In genomic region chr12:65878540-65878939, GRCh38 we compare ENCODE assay signal across 14 cellular contexts. TPM values are rescaled to one million over a fixed set of nuclear protein-coding genes. Genes with fewer than 3 reads are reported as not detected.
DNase-seq lines count a peak whose midpoint lies in the region; ATAC-seq, FAIRE-seq and TF ChIP-seq lines count a peak whose summit lies in the region.
"Had no signal": no experiment of that assay in that cellular context is flagged by ENCODE, and none has a peak within 500 bp of the region (broad histone marks: within the 10 kb centered on the region; RNA-seq: fewer than 3 reads in every experiment).

No MANE protein-coding gene starts in this region.

- no peak for TF ChIP-seq POLR2A in H1 (IDR thresholded peaks at IDR 0.05; ENCODE audit: control extremely low read depth in 1 of 2, low read depth in 2 of 2, low read length in 2 of 2)

- H3K4me3 Mint-ChIP-seq in Caco-2 (ENCODE audit: unreplicated experiment) (peak overlapping the region; percentile 42), nephron progenitor cell (peak overlapping the region; percentile 4)
- no peak overlapping the region for H3K4me3 Mint-ChIP-seq in activated CD4-positive, alpha-beta memory T cell treated with anti-CD3 and anti-CD28 coated beads for 36 hours
- H3K4me3 Mint-ChIP-seq in activated CD4-positive, alpha-beta T cell treated with anti-CD3 and anti-CD28 coated beads for 36 hours: no peak overlapping the region

- no peak overlapping the region for H4K91ac ChIP-seq in H1 (replicated peaks; ENCODE audit: insufficient read length, low read length)

- H2BK120ac ChIP-seq in H1 (replicated peaks; ENCODE audit: low read depth, low read length): no peak overlapping the region

- FAIRE-seq in H1 (lab: Jason Lieb, UNC): no peak
- FAIRE-seq: endometrium had no signal

- H3K36me3 Mint-ChIP-seq in Caco-2 (ENCODE audit: insufficient read depth, unreplicated experiment): peaks cover 8% of the 10 kb centered on the region
- peaks cover 55% of the 10 kb centered on the region for H3K36me3 Mint-ChIP-seq in nephron progenitor cell (ENCODE audit: low read depth)
- H3K36me3 Mint-ChIP-seq in activated CD4-positive, alpha-beta memory T cell treated with anti-CD3 and anti-CD28 coated beads for 36 hours: no peaks in the 10 kb centered on the region
- H3K36me3 Mint-ChIP-seq in activated CD4-positive, alpha-beta T cell treated with anti-CD3 and anti-CD28 coated beads for 36 hours (ENCODE audit: low read depth): no peaks in the 10 kb centered on the region

- no peak overlapping the region for H3K23ac ChIP-seq in H1 (ENCODE audit: insufficient read length)

- H4K8ac ChIP-seq in H1 (ENCODE audit: extremely low read depth, insufficient read depth, low read length): no peak overlapping the region

- no peak overlapping the region for H3K4me2 ChIP-seq in H1 (ENCODE audit: insufficient read depth in 1 of 2, low read depth in 2 of 2, low read length in 2 of 2)
- H3K4me2 ChIP-seq: KMS-11 had no signal

- H3K79me2 ChIP-seq in H1 (ENCODE audit: control insufficient read depth in 1 of 2, insufficient read depth in 2 of 2, low read length in 2 of 2): peaks cover 0 to 8% of the 10 kb centered on the region in 2 experiments; a peak in 2 of 4 replicates

- H3K14ac ChIP-seq in H1 (ENCODE audit: insufficient read length): no peak overlapping the region

- H3K79me1 ChIP-seq in H1 (ENCODE audit: low read depth, low read length): 0 out of 2 replicates have a peak, but pooled peaks cover 4% of the 10 kb centered on the region

- H2BK15ac ChIP-seq in H1 (ENCODE audit: low read length): no peak overlapping the region

- no peak overlapping the region for H4K5ac ChIP-seq in H1 (ENCODE audit: insufficient read length, low read depth, low read length)

- no peak overlapping the region for H2BK5ac ChIP-seq in H1 (ENCODE audit: low read depth, low read length)

- TF ChIP-seq EP300 in H1 (IDR thresholded peaks at IDR 0.05; ENCODE audit: borderline replicate concordance in 1 of 2, low read depth in 2 of 2, low read length in 2 of 2): no peak

- no peaks in the 10 kb centered on the region for H3K36me3 ChIP-seq in Caco-2 (ENCODE audit: control insufficient read depth, insufficient read depth, low read length)
- H3K36me3 ChIP-seq in H1 (ENCODE audit: control insufficient read depth in 2 of 4, insufficient read depth in 4 of 4, low read length in 3 of 4): no peaks in the 10 kb centered on the region; a peak in 1 of 8 replicates

- 85% methylated on average over 2 of the region's 2 CpGs; no CpG with 5 or more reads in 1 of the 2 experiments for WGBS in H1 (ENCODE audit: extremely low coverage in 1 of 2, insufficient coverage in 1 of 2, insufficient read length in 1 of 2, insufficient replicate concordance in 2 of 2, low coverage in 1 of 2, low lambda C conversion rate in 2 of 2, missing lambda C conversion rate in 1 of 2), 2 experiments

- BruUV-seq in Caco-2 (replicated peaks; lab: Mats Ljungman, UMichigan): no TSS peak

- TF ChIP-seq CTCF in Caco-2 (IDR thresholded peaks at IDR 0.05; ENCODE audit: insufficient read depth in 1 of 2, low read depth in 1 of 2, low read length in 1 of 2, severe bottlenecking in 1 of 2, unreplicated experiment in 1 of 2) (peak; percentile 31 to 62), H1 (IDR thresholded peaks at IDR 0.05; ENCODE audit: control extremely low read depth in 1 of 3, insufficient read depth in 1 of 3, low read depth in 1 of 3, low read length in 3 of 3) (peak in 2 of 3 experiments; percentile 38 to 46; a peak in 3 of 4 replicates), nephron progenitor cell (IDR thresholded peaks at IDR 0.05) (no peak)

- H3K9ac ChIP-seq in H1 (replicated peaks in 1 of 4; ENCODE audit: extremely low read depth in 1 of 4, low read depth in 3 of 4, low read length in 3 of 4): no peak overlapping the region
- H3K9ac ChIP-seq: KMS-11 had no signal

- no peak overlapping the region for H2BK12ac ChIP-seq in H1 (ENCODE audit: low read depth, low read length)

- peak; percentile 63 to 81 for TF ChIP-seq RAD21 in H1 (IDR thresholded peaks at IDR 0.05 in 1 of 2, conservative IDR thresholded peaks at IDR 0.05 in 1 of 2; ENCODE audit: low read depth in 2 of 2, low read length in 2 of 2)

- H3K18ac ChIP-seq in H1 (ENCODE audit: extremely low read depth, low read length): no peak overlapping the region

- H3K9me3 Mint-ChIP-seq in Caco-2 (ENCODE audit: unreplicated experiment): no peaks in the 10 kb centered on the region
- no peaks in the 10 kb centered on the region for H3K9me3 Mint-ChIP-seq in nephron progenitor cell
- no peaks in the 10 kb centered on the region for H3K9me3 Mint-ChIP-seq in activated CD4-positive, alpha-beta memory T cell treated with anti-CD3 and anti-CD28 coated beads for 36 hours
- no peaks in the 10 kb centered on the region for H3K9me3 Mint-ChIP-seq in activated CD4-positive, alpha-beta T cell treated with anti-CD3 and anti-CD28 coated beads for 36 hours (ENCODE audit: low read depth)

- H3K9me3 ChIP-seq in Caco-2 (no peaks in the 10 kb centered on the region), H1 (ENCODE audit: insufficient read depth in 2 of 2, low read depth in 1 of 2, low read length in 1 of 2) (no peaks in the 10 kb centered on the region)

- H2BK20ac ChIP-seq in H1 (ENCODE audit: low read length): no peak overlapping the region

- peak overlapping the region; percentile 69 for H3K27ac Mint-ChIP-seq in Caco-2 (ENCODE audit: unreplicated experiment)
- H3K27ac Mint-ChIP-seq in nephron progenitor cell: peak overlapping the region; percentile 54
- no peak overlapping the region for H3K27ac Mint-ChIP-seq in activated CD4-positive, alpha-beta memory T cell treated with anti-CD3 and anti-CD28 coated beads for 36 hours
- no peak overlapping the region for H3K27ac Mint-ChIP-seq in activated CD4-positive, alpha-beta T cell treated with anti-CD3 and anti-CD28 coated beads for 36 hours

- H3K27me3 Mint-ChIP-seq in Caco-2 (ENCODE audit: insufficient read depth, unreplicated experiment): no peaks in the 10 kb centered on the region
- no peaks in the 10 kb centered on the region for H3K27me3 Mint-ChIP-seq in nephron progenitor cell (ENCODE audit: low read depth, poor library complexity)
- peaks cover 33% of the 10 kb centered on the region for H3K27me3 Mint-ChIP-seq in activated CD4-positive, alpha-beta memory T cell treated with anti-CD3 and anti-CD28 coated beads for 36 hours
- peaks cover 39% of the 10 kb centered on the region for H3K27me3 Mint-ChIP-seq in activated CD4-positive, alpha-beta T cell treated with anti-CD3 and anti-CD28 coated beads for 36 hours

- H2AK5ac ChIP-seq in H1 (ENCODE audit: low read depth, low read length): no peak overlapping the region

- CTCF ChIA-PET in Caco-2 (lab: Charles Lee) (interaction anchor here (1.6 to 2.2 kb wide), 2 partner anchors 276 to 322 kb away, joined by 4 to 7 read pairs; no protein-coding TSS in a partner anchor), H1 (lab: Charles Lee; ENCODE audit: partially characterized antibody) (interaction anchor here (0.5 to 2.5 kb wide), 13 partner anchors 11 to 579 kb away, joined by 3 to 9 read pairs (median 3); no protein-coding TSS in a partner anchor)
- CTCF ChIA-PET in activated CD4-positive, alpha-beta memory T cell treated with anti-CD3 and anti-CD28 coated beads for 36 hours (lab: Charles Lee): no interaction called here
- CTCF ChIA-PET in activated CD4-positive, alpha-beta T cell treated with anti-CD3 and anti-CD28 coated beads for 36 hours (lab: Charles Lee): interaction anchor here (1.3 kb wide), 1 partner anchor 276 kb away, joined by 3 read pairs; no protein-coding TSS in a partner anchor

- H3K27me3 ChIP-seq in Caco-2 (replicated peaks; ENCODE audit: control insufficient read depth, insufficient read depth, low read length) (no peaks in the 10 kb centered on the region), H1 (replicated peaks in 1 of 4; ENCODE audit: control insufficient read depth in 3 of 4, extremely low read depth in 1 of 4, insufficient read depth in 3 of 4, low read length in 3 of 4) (no peaks in the 10 kb centered on the region)

- no peak overlapping the region for H3K4ac ChIP-seq in H1 (replicated peaks; ENCODE audit: insufficient read length, low read depth, low read length)

- no peak overlapping the region for H3K27ac ChIP-seq in H1 (ENCODE audit: low read depth, low read length)
- H3K27ac ChIP-seq: KMS-11 had no signal

- H3K4me1 ChIP-seq in Caco-2: peaks cover 51% of the 10 kb centered on the region
- H3K4me1 ChIP-seq in H1 (replicated peaks in 1 of 4; ENCODE audit: control insufficient read depth in 3 of 4, insufficient read depth in 4 of 4, low read length in 3 of 4): peaks cover 3 to 29% (median 10%) of the 10 kb centered on the region in 4 experiments; a peak in 6 of 7 replicates

- no peak overlapping the region for H2AFZ ChIP-seq in H1 (ENCODE audit: low read length)

- H4K20me1 ChIP-seq in H1 (replicated peaks in 1 of 2; ENCODE audit: control insufficient read depth in 1 of 2, insufficient read depth in 2 of 2, low read length in 2 of 2): peaks cover 0 to 3% of the 10 kb centered on the region in 2 experiments

- no peak for ATAC-seq in GM21529 (IDR thresholded peaks at IDR 0.05; ENCODE audit: unreplicated experiment)
- no peak for ATAC-seq in activated CD4-positive, alpha-beta T cell treated with anti-CD3 and anti-CD28 coated beads for 36 hours
- ATAC-seq: left ventricle myocardium superior had no signal

- H3K4me3 ChIP-seq in Caco-2 (ENCODE audit: low read depth, low read length): no peak overlapping the region
- no peak overlapping the region for H3K4me3 ChIP-seq in H1 (ENCODE audit: extremely low read depth in 1 of 4, insufficient read depth in 2 of 4, low read depth in 3 of 4, low read length in 4 of 4)

- no peaks in the 10 kb centered on the region for H3K23me2 ChIP-seq in H1 (ENCODE audit: low read depth, low read length)

- DNase-seq in Caco-2: peak; percentile 73 to 77
- DNase-seq in M059J (ENCODE audit: low read depth): peak; percentile 86
- no peak for DNase-seq in H1 (ENCODE audit: low read depth in 1 of 2, low spot score in 2 of 2)
- DNase-seq in nephron progenitor cell: no peak
- no peak for DNase-seq in NCI-H1105 treated with DMSO at 0.1 percent for 48 hours (lab: John Stamatoyannopoulos, UW)
- no peak for DNase-seq in activated CD4-positive, alpha-beta memory T cell treated with anti-CD3 and anti-CD28 coated beads for 36 hours
- no peak for DNase-seq in activated CD4-positive, alpha-beta T cell treated with anti-CD3 and anti-CD28 coated beads for 36 hours
- DNase-seq: activated naive CD4-positive, alpha-beta T cell; GF-D8; left ventricle myocardium superior had no signal

- H3K4me1 Mint-ChIP-seq in Caco-2 (ENCODE audit: low read depth, unreplicated experiment) (peaks cover 34% of the 10 kb centered on the region), nephron progenitor cell (peaks cover 83% of the 10 kb centered on the region)
- H3K4me1 Mint-ChIP-seq in activated CD4-positive, alpha-beta memory T cell treated with anti-CD3 and anti-CD28 coated beads for 36 hours (ENCODE audit: low read depth): peaks cover 4% of the 10 kb centered on the region
- H3K4me1 Mint-ChIP-seq in activated CD4-positive, alpha-beta T cell treated with anti-CD3 and anti-CD28 coated beads for 36 hours: no peaks in the 10 kb centered on the region

- no peak overlapping the region for H3K56ac ChIP-seq in H1 (replicated peaks; ENCODE audit: insufficient read length, low read depth, low read length)

- intact Hi-C loops in Caco-2 (cut with micrococcal nuclease; ENCODE audit: unreplicated experiment): loop anchor here (1.0 to 10.0 kb wide), 8 partner anchors 105 to 988 kb away; no protein-coding TSS in a partner anchor
- intact Hi-C loops in activated CD4-positive, alpha-beta memory T cell treated with anti-CD3 and anti-CD28 coated beads for 36 hours (cut with micrococcal nuclease): no loop called here
- intact Hi-C loops in activated CD4-positive, alpha-beta T cell treated with anti-CD3 and anti-CD28 coated beads for 36 hours (cut with DNase I, micrococcal nuclease): no loop called here

- POLR2A ChIA-PET in Caco-2 (lab: Charles Lee) (no interaction called here), H1 (lab: Charles Lee; ENCODE audit: partially characterized antibody) (interaction anchor here (1.0 kb wide), 2 partner anchors 8 to 14 kb away, joined by 3 to 4 read pairs; no protein-coding TSS in a partner anchor)
- POLR2A ChIA-PET in activated CD4-positive, alpha-beta memory T cell treated with anti-CD3 and anti-CD28 coated beads for 36 hours (lab: Charles Lee): no interaction called here
- POLR2A ChIA-PET in activated CD4-positive, alpha-beta T cell treated with anti-CD3 and anti-CD28 coated beads for 36 hours (lab: Charles Lee): no interaction called here

RNA-seq across cellular contexts. Expression of gene HMGA2, which starts 54.3 kb away (rescaled TPM):
- total RNA-seq in Caco-2 (2022): 36.7 and 38.8 TPM in 2 replicates
- 7.3 and 8.2 TPM in 2 replicates for total RNA-seq in M059J (2014; rRNA removed; shearing (Covaris generic))
- 103 and 104 TPM in 2 replicates for total RNA-seq in H1 (2021; fragmentation: NEBNext Ultra II Directional; extraction: Animal tissue kit (Norgen Biotek cat#: 25700))
- polyA plus RNA-seq in H1 (2011; rRNA removed): 46.0 and 50.7 TPM in 2 replicates
- polyA plus RNA-seq in H1 (2011; cell fraction: cytosol; rRNA removed): 45.4 TPM
- polyA plus RNA-seq in H1 (2011; cell fraction: nucleus; rRNA removed): 77.0 TPM
- 35.0 to 68.1 TPM (median 44.6 TPM) in 4 replicates for polyA plus RNA-seq in H1 (2012, experiment 1 of 2)
- polyA plus RNA-seq in H1 (2012, experiment 2 of 2): 13.2 TPM
- 89.7 TPM for polyA plus RNA-seq in H1 (2013, experiment 1 of 2)
- polyA plus RNA-seq in H1 (2013, experiment 2 of 2): 80.7 TPM
- polyA minus RNA-seq in H1 (2011; rRNA and poly(A)+ RNA removed): 38.8 and 46.1 TPM in 2 replicates
- 64.0 TPM for polyA minus RNA-seq in H1 (2011; cell fraction: cytosol; rRNA and poly(A)+ RNA removed)
- polyA minus RNA-seq in H1 (2011; cell fraction: nucleus; rRNA and poly(A)+ RNA removed): 103 TPM
- total RNA-seq in activated CD4-positive, alpha-beta memory T cell treated with anti-CD3 and anti-CD28 coated beads for 36 hours: not detected
- total RNA-seq in activated CD4-positive, alpha-beta T cell treated with anti-CD3 and anti-CD28 coated beads for 36 hours: not detected
- total RNA-seq: left ventricle myocardium superior, OCI-LY7 had no signal

Comparison
In these comparisons a context has a peak if more than half of its experiments do, and no peak if none do; other contexts are left out.
1. DNase-seq: peak in Caco-2 (2 of 2) and M059J (single experiment); none in H1 (0 of 2), nephron progenitor cell (single experiment), NCI-H1105 treated with DMSO at 0.1 percent for 48 hours (single experiment), activated CD4-positive, alpha-beta memory T cell treated with anti-CD3 and anti-CD28 coated beads for 36 hours (single experiment) and activated CD4-positive, alpha-beta T cell treated with anti-CD3 and anti-CD28 coated beads for 36 hours (single experiment).
2. H3K27ac Mint-ChIP-seq: peak in Caco-2 (single experiment) and nephron progenitor cell (single experiment); none in activated CD4-positive, alpha-beta memory T cell treated with anti-CD3 and anti-CD28 coated beads for 36 hours (single experiment) and activated CD4-positive, alpha-beta T cell treated with anti-CD3 and anti-CD28 coated beads for 36 hours (single experiment).
3. H3K4me3 Mint-ChIP-seq: peak in Caco-2 (single experiment) and nephron progenitor cell (single experiment); none in activated CD4-positive, alpha-beta memory T cell treated with anti-CD3 and anti-CD28 coated beads for 36 hours (single experiment) and activated CD4-positive, alpha-beta T cell treated with anti-CD3 and anti-CD28 coated beads for 36 hours (single experiment).